Comparison of ENCODE assay signal across 9 cellular contexts in genomic region chr14:73784988-73785313, GRCh38.
DNase-seq lines count a peak whose midpoint lies in the region; ATAC-seq and TF ChIP-seq lines count a peak whose summit lies in the region.
"Had no signal": no experiment of that assay in that cellular context is flagged by ENCODE, and none has a peak within 500 bp of the region (broad histone marks: within the 10 kb centered on the region; RNA-seq: fewer than 3 reads in every experiment).

No MANE protein-coding gene starts in this region.

- TF ChIP-seq POLR2A in GM18505 (IDR thresholded peaks at IDR 0.05; ENCODE audit: borderline replicate concordance, extremely low read depth, insufficient read depth, insufficient read length): no peak

- peaks cover 0 to 17% (median 0%) of the 10 kb centered on the region in 3 experiments for H3K36me3 ChIP-seq in naive thymus-derived CD4-positive, alpha-beta T cell (ENCODE audit: control insufficient read depth in 2 of 3, insufficient read depth in 3 of 3, low read length in 3 of 3)

- intact Hi-C loops in naive thymus-derived CD4-positive, alpha-beta T cell (cut with micrococcal nuclease): loop anchor here (1.0 to 5.0 kb wide), 3 partner anchors 10 to 73 kb away; partner anchors contain the start of gene PNMA1 (in 1 of the 2)

- peak overlapping the region; percentile 89 for H3K4me3 Mint-ChIP-seq in stimulated activated naive CD8-positive, alpha-beta T cell treated with anti-CD3 and anti-CD28 coated beads, Interleukin-15, Interleukin-2, amounts not matched to agents 100 ng/mL and 50 ng/mL, for 24 hours
- H3K4me3 Mint-ChIP-seq in naive thymus-derived CD4-positive, alpha-beta T cell: peak overlapping the region; percentile 87 to 99 (median 97)

- peaks cover 8% of the 10 kb centered on the region for H3K36me3 Mint-ChIP-seq in stimulated activated naive CD8-positive, alpha-beta T cell treated with anti-CD3 and anti-CD28 coated beads, Interleukin-15, Interleukin-2, amounts not matched to agents 100 ng/mL and 50 ng/mL, for 24 hours (ENCODE audit: low read depth)
- H3K36me3 Mint-ChIP-seq in naive thymus-derived CD4-positive, alpha-beta T cell: peaks cover 0 to 11% (median 0%) of the 10 kb centered on the region in 5 donors

- peaks cover 76% of the 10 kb centered on the region for H3K4me1 Mint-ChIP-seq in stimulated activated naive CD8-positive, alpha-beta T cell treated with anti-CD3 and anti-CD28 coated beads, Interleukin-15, Interleukin-2, amounts not matched to agents 100 ng/mL and 50 ng/mL, for 24 hours (ENCODE audit: low read depth)
- H3K4me1 Mint-ChIP-seq in naive thymus-derived CD4-positive, alpha-beta T cell: peaks cover 55 to 78% (median 74%) of the 10 kb centered on the region in 7 donors

- POLR2A ChIA-PET in naive thymus-derived CD4-positive, alpha-beta T cell (lab: Charles Lee): interaction anchor here (0.6 to 8.0 kb wide), 9 partner anchors 10 to 58 kb away, joined by 3 to 253 read pairs (median 10); a partner anchor contains a TSS

- peaks cover 45% of the 10 kb centered on the region in 2 donors for H3K4me1 ChIP-seq in naive thymus-derived CD4-positive, alpha-beta T cell (ENCODE audit: control insufficient read depth in 2 of 2, insufficient read depth in 2 of 2, low read length in 2 of 2)

- no peak for DNase-seq in stimulated activated naive CD8-positive, alpha-beta T cell treated with anti-CD3 and anti-CD28 coated beads, Interleukin-15, Interleukin-2, amounts not matched to agents 100 U/mL and 50 U/mL, for 24 hours
- no peak for DNase-seq in cardiac fibroblast (ENCODE audit: low read depth in 2 of 2)
- DNase-seq in naive thymus-derived CD4-positive, alpha-beta T cell: no peak
- DNase-seq in NOMO-1 (lab: John Stamatoyannopoulos, UW; ENCODE audit: unreplicated experiment in 2 of 2): no peak
- DNase-seq in MV-4-11 (lab: John Stamatoyannopoulos, UW): no peak
- DNase-seq: GDM1 had no signal

- H3K4me3 ChIP-seq in cardiac fibroblast (replicated peaks in 1 of 2; ENCODE audit: low read depth in 2 of 2, low read length in 2 of 2): peak overlapping the region; percentile 60 to 69
- peak overlapping the region; percentile 91 for H3K4me3 ChIP-seq in naive thymus-derived CD4-positive, alpha-beta T cell (ENCODE audit: low read length)

- H3K27ac ChIP-seq in naive thymus-derived CD4-positive, alpha-beta T cell (ENCODE audit: low read depth, low read length): peak overlapping the region; percentile 96

- CTCF ChIA-PET in naive thymus-derived CD4-positive, alpha-beta T cell (lab: Charles Lee): interaction anchor here (1.2 to 3.0 kb wide), 9 partner anchors 9 to 56 kb away, joined by 4 to 23 read pairs (median 12); a partner anchor contains a TSS

- peak overlapping the region; percentile 87 for H3K27ac Mint-ChIP-seq in stimulated activated naive CD8-positive, alpha-beta T cell treated with anti-CD3 and anti-CD28 coated beads, Interleukin-15, Interleukin-2, amounts not matched to agents 100 ng/mL and 50 ng/mL, for 24 hours
- peak overlapping the region; percentile 92 to 97 (median 94) for H3K27ac Mint-ChIP-seq in naive thymus-derived CD4-positive, alpha-beta T cell

- no peaks in the 10 kb centered on the region for H3K27me3 ChIP-seq in naive thymus-derived CD4-positive, alpha-beta T cell (ENCODE audit: control insufficient read depth in 2 of 2, insufficient read depth in 2 of 2, low read length in 2 of 2)

- TF ChIP-seq CTCF in cardiac fibroblast (IDR thresholded peaks at IDR 0.05; ENCODE audit: low read depth, low read length): no peak

- no peaks in the 10 kb centered on the region for H3K9me3 ChIP-seq in naive thymus-derived CD4-positive, alpha-beta T cell (ENCODE audit: control insufficient read depth in 2 of 3, low read length in 3 of 3)

- no peak for ATAC-seq in stimulated activated naive CD8-positive, alpha-beta T cell treated with anti-CD3 and anti-CD28 coated beads, Interleukin-15, Interleukin-2, amounts not matched to agents 100 U/mL and 50 U/mL, for 24 hours
- ATAC-seq in naive thymus-derived CD4-positive, alpha-beta T cell: no peak
- ATAC-seq in GM18505 (IDR thresholded peaks at IDR 0.05; ENCODE audit: unreplicated experiment) (no peak), HG03342 (IDR thresholded peaks at IDR 0.05; ENCODE audit: unreplicated experiment) (no peak)

- H3K9me3 Mint-ChIP-seq in stimulated activated naive CD8-positive, alpha-beta T cell treated with anti-CD3 and anti-CD28 coated beads, Interleukin-15, Interleukin-2, amounts not matched to agents 100 ng/mL and 50 ng/mL, for 24 hours: no peaks in the 10 kb centered on the region
- H3K9me3 Mint-ChIP-seq in naive thymus-derived CD4-positive, alpha-beta T cell: no peaks in the 10 kb centered on the region

- no peaks in the 10 kb centered on the region for H3K27me3 Mint-ChIP-seq in stimulated activated naive CD8-positive, alpha-beta T cell treated with anti-CD3 and anti-CD28 coated beads, Interleukin-15, Interleukin-2, amounts not matched to agents 100 ng/mL and 50 ng/mL, for 24 hours
- no peaks in the 10 kb centered on the region for H3K27me3 Mint-ChIP-seq in naive thymus-derived CD4-positive, alpha-beta T cell
